19 cellular contexts compared by ENCODE assay signal in genomic region chr3:100994809-100995208, GRCh38. TPM values are rescaled to one million over a fixed set of nuclear protein-coding genes. Genes with fewer than 3 reads are reported as not detected.
DNase-seq lines count a peak whose midpoint lies in the region; ATAC-seq and TF ChIP-seq lines count a peak whose summit lies in the region.
"Had no signal": no experiment of that assay in that cellular context is flagged by ENCODE, and none has a peak within 500 bp of the region (broad histone marks: within the 10 kb centered on the region; RNA-seq: fewer than 3 reads in every experiment).

No MANE protein-coding gene starts in this region.

- H3K9me2 ChIP-seq in PC-3 (replicated peaks; ENCODE audit: low read length): no peaks in the 10 kb centered on the region

- H3F3A ChIP-seq in PC-3 (ENCODE audit: low read length, unreplicated experiment): no peaks in the 10 kb centered on the region

- peaks cover 1% of the 10 kb centered on the region for H3K4me1 ChIP-seq in right cardiac atrium (ENCODE audit: control insufficient read depth, insufficient read depth, low read length)
- H3K4me1 ChIP-seq in rectal smooth muscle tissue (ENCODE audit: control insufficient read depth, insufficient read depth, low read length): peaks cover 17% of the 10 kb centered on the region
- peaks cover 10 to 11% of the 10 kb centered on the region in 2 donors for H3K4me1 ChIP-seq in thyroid gland
- peaks cover 14% of the 10 kb centered on the region for H3K4me1 ChIP-seq in PC-3 (ENCODE audit: insufficient read depth, low read length)
- H3K4me1 ChIP-seq: BLaER1 had no signal

- H3K27ac ChIP-seq in right cardiac atrium (ENCODE audit: low read length) (no peak overlapping the region), rectal smooth muscle tissue (ENCODE audit: low read depth, low read length) (peak overlapping the region; percentile 47), thyroid gland (peak overlapping the region in 1 of 3 donors; percentile 41), PC-3 (ENCODE audit: low read length) (no peak overlapping the region)
- H3K27ac ChIP-seq: 22Rv1, A549, BLaER1, GM23248 had no signal

- CTCF ChIA-PET in PC-3 (lab: Charles Lee): no interaction called here

- H3K27me3 ChIP-seq in right cardiac atrium (ENCODE audit: control insufficient read depth, insufficient read depth) (no peaks in the 10 kb centered on the region), rectal smooth muscle tissue (ENCODE audit: control insufficient read depth, insufficient read depth, low read length) (no peaks in the 10 kb centered on the region), thyroid gland (no peaks in the 10 kb centered on the region), PC-3 (ENCODE audit: low read length) (no peaks in the 10 kb centered on the region)
- H3K27me3 ChIP-seq: BLaER1 had no signal

- H3K79me2 ChIP-seq in PC-3 (ENCODE audit: low read length): peaks cover 16% of the 10 kb centered on the region

- DNase-seq in Right ventricle myocardium superior (no peak), right cardiac atrium (no peak), thyroid gland (peak; percentile 24 to 25), kidney tubule cell (ENCODE audit: low spot score) (no peak), SKM-1 (lab: John Stamatoyannopoulos, UW; ENCODE audit: unreplicated experiment) (no peak), PC-3 (no peak)
- DNase-seq: CD4-positive, alpha-beta memory T cell; DMS153; DMS79; GDM1; GM23248; HCEC 1CT had no signal

- H3K9me3 ChIP-seq in right cardiac atrium (ENCODE audit: control insufficient read depth, low read length) (no peaks in the 10 kb centered on the region), thyroid gland (no peaks in the 10 kb centered on the region), PC-3 (ENCODE audit: low read length) (no peaks in the 10 kb centered on the region)
- H3K9me3 ChIP-seq: A549, BLaER1 had no signal

- intact Hi-C loops in Right ventricle myocardium superior (cut with DNase I) (no loop called here), right cardiac atrium (cut with DNase I) (no loop called here), thyroid gland (cut with DNase I) (no loop called here), PC-3 (cut with micrococcal nuclease) (no loop called here)

- no TSS peak for BruUV-seq in PC-3 (replicated peaks; lab: Mats Ljungman, UMichigan)

- WGBS in right cardiac atrium: 59% methylated on average over 2 of the region's 2 CpGs
- WGBS in thyroid gland, 2 donors: 29 to 40% methylated on average over 2 of the region's 2 CpGs

- H3K9ac ChIP-seq in rectal smooth muscle tissue (ENCODE audit: low read length): no peak overlapping the region
- no peak overlapping the region for H3K9ac ChIP-seq in PC-3 (ENCODE audit: low read length)
- H3K9ac ChIP-seq: BLaER1, GM23248 had no signal

- no peak overlapping the region for H2AFZ ChIP-seq in PC-3 (ENCODE audit: low read length)
- H2AFZ ChIP-seq: GM23248 had no signal

- POLR2A ChIA-PET in PC-3 (lab: Charles Lee; ENCODE audit: unreplicated experiment): no interaction called here

- TF ChIP-seq POLR2A in thyroid gland (IDR thresholded peaks at IDR 0.05): no peak

- TF ChIP-seq CTCF in thyroid gland (IDR thresholded peaks at IDR 0.05) (no peak), PC-3 (conservative IDR thresholded peaks at IDR 0.05; ENCODE audit: low read depth, low read length) (no peak)

- no peak overlapping the region for H3K4me2 ChIP-seq in PC-3 (ENCODE audit: low read length)
- H3K4me2 ChIP-seq: A549, BLaER1 had no signal

- ATAC-seq in Right ventricle myocardium superior (ENCODE audit: poor library complexity) (peak; percentile 23), right cardiac atrium (no peak), HG03039 (IDR thresholded peaks at IDR 0.05; ENCODE audit: unreplicated experiment) (no peak), PC-3 (no peak)
- ATAC-seq: A549, HepG2 had no signal

- no peak overlapping the region for H3K4me3 ChIP-seq in right cardiac atrium (ENCODE audit: low read length)
- H3K4me3 ChIP-seq in rectal smooth muscle tissue (ENCODE audit: low read length): no peak overlapping the region
- H3K4me3 ChIP-seq in thyroid gland (replicated peaks in 1 of 3): no peak overlapping the region
- no peak overlapping the region for H3K4me3 ChIP-seq in PC-3 (ENCODE audit: low read length)
- H3K4me3 ChIP-seq: A549, BLaER1, GM23248 had no signal

- no peaks in the 10 kb centered on the region for H4K20me1 ChIP-seq in PC-3 (ENCODE audit: low read length)
- H4K20me1 ChIP-seq: BLaER1 had no signal

- H3K36me3 ChIP-seq in rectal smooth muscle tissue (ENCODE audit: control insufficient read depth, insufficient read depth, low read length): no peaks in the 10 kb centered on the region
- H3K36me3 ChIP-seq in thyroid gland: no peaks in the 10 kb centered on the region
- H3K36me3 ChIP-seq in PC-3 (ENCODE audit: low read depth, low read length): no peaks in the 10 kb centered on the region
- H3K36me3 ChIP-seq: BLaER1 had no signal

RNA-seq across cellular contexts. Expression of gene ABI3BP, which starts 1.6 kb away (rescaled TPM):
- total RNA-seq in Right ventricle myocardium superior (28.8 TPM), right cardiac atrium (10 to 100 TPM; 33.2 to 69.5 (median 51.5) TPM), thyroid gland (100 to 1,000 TPM in 2 of 4 donors, 10 to 100 TPM in 2; 68.7 to 133 (median 96.8) TPM), PC-3 (2014; rRNA removed) (23.4 and 31.6 TPM in 2 replicates)
- 14.5 TPM for polyA plus RNA-seq in right cardiac atrium
- total RNA-seq: CD4-positive, alpha-beta memory T cell; HepG2 had no signal
- polyA plus RNA-seq: CD14-positive monocyte; CD4-positive, alpha-beta memory T cell; HepG2 had no signal

Comparison
In these comparisons a context has a peak if more than half of its experiments do, and no peak if none do; other contexts are left out.
1. DNase-seq: peak in thyroid gland (2 of 2); none in Right ventricle myocardium superior (single experiment), right cardiac atrium (0 of 3), kidney tubule cell (single experiment), SKM-1 (single experiment) and PC-3 (single experiment).